ENCODE assay signal across 1 cellular context in genomic region chr7:100124301-100125229, GRCh38.
TF ChIP-seq lines count a peak whose summit lies in the region.

No MANE protein-coding gene starts in this region.

TF ChIP-seq in IMR-90, 13 proteins besides CTCF, POLR2A, EP300 and RAD21:
- TF ChIP-seq MAZ (IDR thresholded peaks at IDR 0.05; ENCODE audit: borderline replicate concordance, low read depth, low read length) (no peak), CEBPB (IDR thresholded peaks at IDR 0.05; ENCODE audit: low read depth, low read length) (no peak), CHD1 (IDR thresholded peaks at IDR 0.05; ENCODE audit: low read depth, low read length) (no peak)
